Comparison of ENCODE assay signal across 9 cellular contexts in genomic region chr9:13427587-13427986, GRCh38.
DNase-seq lines count a peak whose midpoint lies in the region; ATAC-seq, FAIRE-seq and TF ChIP-seq lines count a peak whose summit lies in the region.
"Had no signal": no experiment of that assay in that cellular context is flagged by ENCODE, and none has a peak within 500 bp of the region (broad histone marks: within the 10 kb centered on the region; RNA-seq: fewer than 3 reads in every experiment).

No MANE protein-coding gene starts in this region.

- H3K4me1 Mint-ChIP-seq in osteocyte (ENCODE audit: unreplicated experiment) = no peaks in the 10 kb centered on the region
- H3K4me1 Mint-ChIP-seq in activated T-helper 2 cell treated with anti-CD3 and anti-CD28 coated beads, Interferon-gamma antibody, Interleukin-2, Interleukin-4, amounts not matched to agents 10 μg/mL and 5 μg/mL and 100 μg/mL, durations not matched to agents 14 hours and 24 hours and 36 hours (ENCODE audit: low read depth) = no peaks in the 10 kb centered on the region
- H3K4me1 Mint-ChIP-seq: naive thymus-derived CD8-positive, alpha-beta T cell had no signal

- no peak overlapping the region for H3K4me3 Mint-ChIP-seq in osteocyte (ENCODE audit: unreplicated experiment)
- H3K4me3 Mint-ChIP-seq in activated T-helper 2 cell treated with anti-CD3 and anti-CD28 coated beads, Interferon-gamma antibody, Interleukin-2, Interleukin-4, amounts not matched to agents 10 μg/mL and 5 μg/mL and 100 μg/mL, durations not matched to agents 14 hours and 24 hours and 36 hours (ENCODE audit: low read depth) = no peak overlapping the region
- H3K4me3 Mint-ChIP-seq: naive thymus-derived CD8-positive, alpha-beta T cell had no signal

- peak; percentile 71 for FAIRE-seq in RCC 7860 (lab: Jason Lieb, UNC)

- TF ChIP-seq CTCF in esophagus squamous epithelium (IDR thresholded peaks at IDR 0.05) (peak; percentile 26 to 88 (median 71)), osteocyte (IDR thresholded peaks at IDR 0.05) (peak; percentile 80)

- H3K27me3 Mint-ChIP-seq in osteocyte (ENCODE audit: unreplicated experiment) = peaks cover 39% of the 10 kb centered on the region
- H3K27me3 Mint-ChIP-seq in activated T-helper 2 cell treated with anti-CD3 and anti-CD28 coated beads, Interferon-gamma antibody, Interleukin-2, Interleukin-4, amounts not matched to agents 10 μg/mL and 5 μg/mL and 100 μg/mL, durations not matched to agents 14 hours and 24 hours and 36 hours (ENCODE audit: low read depth) = no peaks in the 10 kb centered on the region
- H3K27me3 Mint-ChIP-seq: naive thymus-derived CD8-positive, alpha-beta T cell had no signal

- H3K36me3 Mint-ChIP-seq in osteocyte (ENCODE audit: unreplicated experiment) = no peaks in the 10 kb centered on the region
- H3K36me3 Mint-ChIP-seq in activated T-helper 2 cell treated with anti-CD3 and anti-CD28 coated beads, Interferon-gamma antibody, Interleukin-2, Interleukin-4, amounts not matched to agents 10 μg/mL and 5 μg/mL and 100 μg/mL, durations not matched to agents 14 hours and 24 hours and 36 hours (ENCODE audit: low read depth) = no peaks in the 10 kb centered on the region
- H3K36me3 Mint-ChIP-seq: naive thymus-derived CD8-positive, alpha-beta T cell had no signal

- H3K4me3 ChIP-seq in esophagus squamous epithelium = no peak overlapping the region

- TF ChIP-seq POLR2A in esophagus squamous epithelium (IDR thresholded peaks at IDR 0.05) = no peak

- DNase-seq in DMS153 (lab: John Stamatoyannopoulos, UW) (peak; percentile 68), KBM-7 (peak; percentile 50), RCC 7860 (ENCODE audit: low spot score) (no peak), esophagus squamous epithelium (lab: John Stamatoyannopoulos, UW) (no peak), osteocyte (ENCODE audit: extremely low spot score, unreplicated experiment) (no peak), 8988T (no peak)
- no peak for DNase-seq in activated T-helper 2 cell treated with anti-CD3 and anti-CD28 coated beads, Interferon-gamma antibody, Interleukin-2, Interleukin-4, amounts not matched to agents 10 μg/mL and 5 μg/mL and 100 μg/mL, durations not matched to agents 14 hours and 24 hours and 36 hours (ENCODE audit: low spot score)

- 0 to 1% methylated on average over 3 of the region's 3 CpGs for WGBS in esophagus squamous epithelium, 2 donors

- H3K36me3 ChIP-seq in esophagus squamous epithelium = no peaks in the 10 kb centered on the region

- H3K27ac ChIP-seq in esophagus squamous epithelium = peak overlapping the region in 3 of 4 donors; percentile 5 to 36 (median 26)

- intact Hi-C loops in esophagus squamous epithelium (cut with DNase I) = no loop called here
- intact Hi-C loops in activated T-helper 2 cell treated with anti-CD3 and anti-CD28 coated beads, Interferon-gamma antibody, Interleukin-2, Interleukin-4, amounts not matched to agents 10 μg/mL and 5 μg/mL and 100 μg/mL, durations not matched to agents 14 hours and 24 hours and 36 hours (cut with micrococcal nuclease) = loop anchor here (1.0 to 2.0 kb wide), 2 partner anchors 926 to 1001 kb away; no protein-coding TSS in a partner anchor

- no peak overlapping the region for H3K27ac Mint-ChIP-seq in osteocyte (ENCODE audit: unreplicated experiment)
- no peak overlapping the region for H3K27ac Mint-ChIP-seq in activated T-helper 2 cell treated with anti-CD3 and anti-CD28 coated beads, Interferon-gamma antibody, Interleukin-2, Interleukin-4, amounts not matched to agents 10 μg/mL and 5 μg/mL and 100 μg/mL, durations not matched to agents 14 hours and 24 hours and 36 hours
- H3K27ac Mint-ChIP-seq: naive thymus-derived CD8-positive, alpha-beta T cell had no signal

- H3K9me3 Mint-ChIP-seq in osteocyte (ENCODE audit: unreplicated experiment) = no peaks in the 10 kb centered on the region
- no peaks in the 10 kb centered on the region for H3K9me3 Mint-ChIP-seq in activated T-helper 2 cell treated with anti-CD3 and anti-CD28 coated beads, Interferon-gamma antibody, Interleukin-2, Interleukin-4, amounts not matched to agents 10 μg/mL and 5 μg/mL and 100 μg/mL, durations not matched to agents 14 hours and 24 hours and 36 hours

- H3K27me3 ChIP-seq in esophagus squamous epithelium = no peaks in the 10 kb centered on the region

- peaks cover 0 to 9% (median 0%) of the 10 kb centered on the region in 3 donors for H3K4me1 ChIP-seq in esophagus squamous epithelium

- in situ Hi-C loops in KBM-7 (cut with MboI; ENCODE audit: low pct_unique_long_range_greater_than_20kb, low sequenced_read_pairs) = loop anchor here (25.0 kb wide), 1 partner anchor 935 kb away; no protein-coding TSS in a partner anchor

- H3K9me3 ChIP-seq in esophagus squamous epithelium = no peaks in the 10 kb centered on the region

- no peak for ATAC-seq in GM19351 (IDR thresholded peaks at IDR 0.05; ENCODE audit: unreplicated experiment)
- ATAC-seq: naive thymus-derived CD8-positive, alpha-beta T cell had no signal

Comparison
In these comparisons a context has a peak if more than half of its experiments do, and no peak if none do; other contexts are left out.
1. DNase-seq: peak in DMS153 (single experiment) and KBM-7 (single experiment); none in RCC 7860 (single experiment), esophagus squamous epithelium (single experiment), osteocyte (single experiment), activated T-helper 2 cell treated with anti-CD3 and anti-CD28 coated beads, Interferon-gamma antibody, Interleukin-2, Interleukin-4, amounts not matched to agents 10 μg/mL and 5 μg/mL and 100 μg/mL, durations not matched to agents 14 hours and 24 hours and 36 hours (single experiment) and 8988T (single experiment).